ENCODE assay signal across 25 cellular contexts in the genomic region with DNA sequence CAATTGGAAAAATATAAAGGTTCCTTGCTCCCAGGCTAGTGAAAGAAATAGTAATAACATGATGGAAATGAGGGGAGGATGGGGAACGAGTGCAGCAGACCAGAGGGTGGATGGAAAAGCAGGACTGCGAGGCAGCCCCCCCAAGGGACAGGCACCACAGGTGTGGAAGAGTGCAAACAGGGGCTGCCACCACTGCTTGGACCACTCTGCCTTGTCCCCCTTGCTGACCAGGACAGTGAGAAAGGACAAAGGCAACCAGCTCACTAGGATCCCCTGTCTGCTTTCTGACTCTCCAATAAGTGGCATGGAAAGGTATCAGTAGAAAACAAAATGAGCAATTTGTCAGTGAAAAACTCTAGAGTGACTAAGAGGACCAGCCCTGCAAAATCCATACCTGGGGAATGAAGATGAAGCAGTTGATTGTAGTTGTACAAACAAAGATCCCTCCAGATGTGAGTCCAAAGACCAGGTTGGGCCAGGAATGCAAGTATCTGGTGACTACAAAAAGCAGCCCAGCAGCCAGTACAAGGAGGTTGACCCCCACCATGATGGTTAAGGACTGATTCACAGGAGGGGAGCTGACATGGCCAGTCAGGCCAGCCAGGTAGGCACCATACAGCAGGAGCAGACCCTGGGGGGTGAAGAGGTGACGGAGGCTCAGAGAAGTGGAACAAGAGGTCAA.
DNase-seq lines count a peak whose midpoint lies in the region; ATAC-seq, FAIRE-seq and TF ChIP-seq lines count a peak whose summit lies in the region.
"Had no signal": no experiment of that assay in that cellular context is flagged by ENCODE, and none has a peak within 500 bp of the region (broad histone marks: within the 10 kb centered on the region; RNA-seq: fewer than 3 reads in every experiment).

No MANE protein-coding gene starts in this region.

- H3K27ac ChIP-seq in HepG2 (ENCODE audit: extremely low read length, insufficient read depth, low read length) (no peak overlapping the region), right lobe of liver (no peak overlapping the region)
- H3K27ac ChIP-seq: GM23248 had no signal

- BruUV-seq in HepG2 (replicated peaks; lab: Mats Ljungman, UMichigan), result no TSS peak

- no peaks in the 10 kb centered on the region for H3K36me3 ChIP-seq in HepG2 (replicated peaks in 1 of 2; ENCODE audit: control insufficient read depth in 1 of 2, insufficient read depth in 2 of 2, low read length in 2 of 2)
- H3K36me3 ChIP-seq in right lobe of liver, result no peaks in the 10 kb centered on the region
- H3K36me3 ChIP-seq: BE2C had no signal

- FAIRE-seq in HepG2 (lab: Jason Lieb, UNC), result peak; percentile 49
- no peak for FAIRE-seq in GM12892 (lab: Jason Lieb, UNC)
- FAIRE-seq: GM12891, GM19239 had no signal

- H3K79me2 ChIP-seq in HepG2 (ENCODE audit: insufficient read depth, low read length), result no peaks in the 10 kb centered on the region

- H3K27me3 ChIP-seq in HepG2 (ENCODE audit: control insufficient read depth in 1 of 2, insufficient read depth in 2 of 2, low read length in 2 of 2), result no peaks in the 10 kb centered on the region
- H3K27me3 ChIP-seq in right lobe of liver, result no peaks in the 10 kb centered on the region
- H3K27me3 ChIP-seq: BE2C had no signal

- peak overlapping the region; percentile 50; the same call in 1 of the 2 replicates for H3K4me2 ChIP-seq in HepG2 (ENCODE audit: low read depth, low read length)

- intact Hi-C loops in HepG2 (cut with micrococcal nuclease; ENCODE audit: unreplicated experiment) (loop anchor here (5.0 kb wide), 1 partner anchor 89 kb away; the partner anchor contains the start of gene GSK3B), right lobe of liver (cut with DNase I) (no loop called here)

- POLR2A ChIA-PET in HepG2 (lab: Yijun Ruan, JAX), result no interaction called here

- no peak overlapping the region for H3K4me3 ChIP-seq in HepG2 (replicated peaks in 1 of 3; ENCODE audit: insufficient read depth in 1 of 3, low read depth in 2 of 3, low read length in 3 of 3)
- H3K4me3 ChIP-seq in right lobe of liver, result no peak overlapping the region
- H3K4me3 ChIP-seq in epithelial cell of esophagus (ENCODE audit: low read length), result no peak overlapping the region
- H3K4me3 ChIP-seq: GM23248 had no signal

- in situ Hi-C loops in HepG2 (cut with HindIII; ENCODE audit: extremely low pct_ligation_motif_present, low pct_unique_long_range_greater_than_20kb), result no loop called here

- WGBS in HepG2 (ENCODE audit: low lambda C conversion rate), result 41% methylated on average over 3 of the region's 3 CpGs
- WGBS in right lobe of liver (ENCODE audit: insufficient coverage, low coverage, low lambda C conversion rate, missing lambda C conversion rate), result 80% methylated on average over 3 of the region's 3 CpGs

- TF ChIP-seq POLR2A in HepG2 (IDR thresholded peaks at IDR 0.05; ENCODE audit: insufficient read depth in 1 of 2, low read depth in 2 of 2, low read length in 2 of 2) (no peak), right lobe of liver (IDR thresholded peaks at IDR 0.05) (no peak), GM12892 (IDR thresholded peaks at IDR 0.05; ENCODE audit: low read depth, low read length) (no peak)

- TF ChIP-seq EP300 in HepG2 (IDR thresholded peaks at IDR 0.05; ENCODE audit: low read depth in 2 of 2, low read length in 2 of 2) (no peak), HepG2 (CRISPR knock-in tag; IDR thresholded peaks at IDR 0.05; ENCODE audit: borderline replicate concordance) (no peak)

- TF ChIP-seq RAD21 in HepG2 (CRISPR knock-in tag; IDR thresholded peaks at IDR 0.05), result no peak

- no peak overlapping the region for H2AFZ ChIP-seq in HepG2 (ENCODE audit: low read length)
- H2AFZ ChIP-seq: GM23248 had no signal

- no peaks in the 10 kb centered on the region for H4K20me1 ChIP-seq in HepG2 (ENCODE audit: insufficient read depth, low read length)

- H3K9me3 ChIP-seq in HepG2 (ENCODE audit: low read length) (no peaks in the 10 kb centered on the region), right lobe of liver (no peaks in the 10 kb centered on the region)
- H3K9me3 ChIP-seq: BE2C had no signal

- peaks cover 40% of the 10 kb centered on the region for H3K4me1 ChIP-seq in HepG2 (ENCODE audit: insufficient read depth, low read length)
- H3K4me1 ChIP-seq in right lobe of liver, result no peaks in the 10 kb centered on the region
- H3K4me1 ChIP-seq: BE2C had no signal

- CTCF ChIA-PET in HepG2 (lab: Yijun Ruan, JAX; ENCODE audit: low intra/inter-chr PET ratio, low total read pairs), result no interaction called here

- DNase-seq in HepG2 (ENCODE audit: low spot score), result peak; percentile 74
- DNase-seq in right lobe of liver, result no peak
- DNase-seq in epithelial cell of esophagus (ENCODE audit: low read depth), result peak; percentile 41
- peak; percentile 20 for DNase-seq in kidney tubule cell (ENCODE audit: low spot score)
- no peak for DNase-seq in NCI-H524 (lab: John Stamatoyannopoulos, UW)
- DNase-seq in GM12892 (ENCODE audit: insufficient read length), result no peak
- DNase-seq: 8988T; ACHN; BE2C; DMS79 treated with DMSO at 0.1 percent for 48 hours; GF-D8; GM23248; H9; HFFc6; NCI-H1436; NCI-H1930; NCI-H2107; NCI-H82; NK-92 treated with Interleukin-12 subunit alpha and Interleukin-12 subunit beta, amount 100 ng/mL, for 24 hours; RPMI8226; SHP77 treated with DMSO at 0.1 percent for 48 hours had no signal

- H3K9ac ChIP-seq in HepG2 (ENCODE audit: insufficient read depth, low read depth, low read length), result no peak overlapping the region
- H3K9ac ChIP-seq: GM23248 had no signal

- no peak for TF ChIP-seq CTCF in HepG2 (CRISPR knock-in tag; IDR thresholded peaks at IDR 0.05)
- no peak for TF ChIP-seq CTCF in right lobe of liver (IDR thresholded peaks at IDR 0.05)
- TF ChIP-seq CTCF in epithelial cell of esophagus (IDR thresholded peaks at IDR 0.05; ENCODE audit: insufficient read depth, low read depth, low read length, missing control alignments), result no peak

- ATAC-seq in HepG2, result peak; percentile 74
- ATAC-seq in right lobe of liver, result no peak
- ATAC-seq in HG03159 (IDR thresholded peaks at IDR 0.05; ENCODE audit: unreplicated experiment), result no peak
- ATAC-seq in GM21526 (IDR thresholded peaks at IDR 0.05; ENCODE audit: low FRiP score, unreplicated experiment), result no peak

TF ChIP-seq in HepG2, 621 proteins besides CTCF, POLR2A, EP300 and RAD21 (continues in another document):
- TF ChIP-seq, protein P1, sequence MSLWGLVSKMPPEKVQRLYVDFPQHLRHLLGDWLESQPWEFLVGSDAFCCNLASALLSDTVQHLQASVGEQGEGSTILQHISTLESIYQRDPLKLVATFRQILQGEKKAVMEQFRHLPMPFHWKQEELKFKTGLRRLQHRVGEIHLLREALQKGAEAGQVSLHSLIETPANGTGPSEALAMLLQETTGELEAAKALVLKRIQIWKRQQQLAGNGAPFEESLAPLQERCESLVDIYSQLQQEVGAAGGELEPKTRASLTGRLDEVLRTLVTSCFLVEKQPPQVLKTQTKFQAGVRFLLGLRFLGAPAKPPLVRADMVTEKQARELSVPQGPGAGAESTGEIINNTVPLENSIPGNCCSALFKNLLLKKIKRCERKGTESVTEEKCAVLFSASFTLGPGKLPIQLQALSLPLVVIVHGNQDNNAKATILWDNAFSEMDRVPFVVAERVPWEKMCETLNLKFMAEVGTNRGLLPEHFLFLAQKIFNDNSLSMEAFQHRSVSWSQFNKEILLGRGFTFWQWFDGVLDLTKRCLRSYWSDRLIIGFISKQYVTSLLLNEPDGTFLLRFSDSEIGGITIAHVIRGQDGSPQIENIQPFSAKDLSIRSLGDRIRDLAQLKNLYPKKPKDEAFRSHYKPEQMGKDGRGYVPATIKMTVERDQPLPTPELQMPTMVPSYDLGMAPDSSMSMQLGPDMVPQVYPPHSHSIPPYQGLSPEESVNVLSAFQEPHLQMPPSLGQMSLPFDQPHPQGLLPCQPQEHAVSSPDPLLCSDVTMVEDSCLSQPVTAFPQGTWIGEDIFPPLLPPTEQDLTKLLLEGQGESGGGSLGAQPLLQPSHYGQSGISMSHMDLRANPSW (CRISPR knock-in tag; IDR thresholded peaks at IDR 0.05; ENCODE audit: borderline replicate concordance), result no peak
- peak; percentile 31; the same call in 1 of the 2 replicates for TF ChIP-seq PAXIP1 (CRISPR knock-in tag; conservative IDR thresholded peaks at IDR 0.05)
- TF ChIP-seq, protein P2, sequence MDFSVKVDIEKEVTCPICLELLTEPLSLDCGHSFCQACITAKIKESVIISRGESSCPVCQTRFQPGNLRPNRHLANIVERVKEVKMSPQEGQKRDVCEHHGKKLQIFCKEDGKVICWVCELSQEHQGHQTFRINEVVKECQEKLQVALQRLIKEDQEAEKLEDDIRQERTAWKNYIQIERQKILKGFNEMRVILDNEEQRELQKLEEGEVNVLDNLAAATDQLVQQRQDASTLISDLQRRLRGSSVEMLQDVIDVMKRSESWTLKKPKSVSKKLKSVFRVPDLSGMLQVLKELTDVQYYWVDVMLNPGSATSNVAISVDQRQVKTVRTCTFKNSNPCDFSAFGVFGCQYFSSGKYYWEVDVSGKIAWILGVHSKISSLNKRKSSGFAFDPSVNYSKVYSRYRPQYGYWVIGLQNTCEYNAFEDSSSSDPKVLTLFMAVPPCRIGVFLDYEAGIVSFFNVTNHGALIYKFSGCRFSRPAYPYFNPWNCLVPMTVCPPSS (IDR thresholded peaks at IDR 0.05), result no peak
- TF ChIP-seq HNF4A (CRISPR knock-in tag; IDR thresholded peaks at IDR 0.05), result peak; percentile 71
- TF ChIP-seq GABPB1 (CRISPR knock-in tag; IDR thresholded peaks at IDR 0.05), result no peak

Comparison
In these comparisons a context has a peak if more than half of its experiments do, and no peak if none do; other contexts are left out.
1. DNase-seq: peak in HepG2 (single experiment), epithelial cell of esophagus (single experiment) and kidney tubule cell (single experiment); none in right lobe of liver (0 of 3), NCI-H524 (0 of 2) and GM12892 (single experiment).